In the genomic region with DNA sequence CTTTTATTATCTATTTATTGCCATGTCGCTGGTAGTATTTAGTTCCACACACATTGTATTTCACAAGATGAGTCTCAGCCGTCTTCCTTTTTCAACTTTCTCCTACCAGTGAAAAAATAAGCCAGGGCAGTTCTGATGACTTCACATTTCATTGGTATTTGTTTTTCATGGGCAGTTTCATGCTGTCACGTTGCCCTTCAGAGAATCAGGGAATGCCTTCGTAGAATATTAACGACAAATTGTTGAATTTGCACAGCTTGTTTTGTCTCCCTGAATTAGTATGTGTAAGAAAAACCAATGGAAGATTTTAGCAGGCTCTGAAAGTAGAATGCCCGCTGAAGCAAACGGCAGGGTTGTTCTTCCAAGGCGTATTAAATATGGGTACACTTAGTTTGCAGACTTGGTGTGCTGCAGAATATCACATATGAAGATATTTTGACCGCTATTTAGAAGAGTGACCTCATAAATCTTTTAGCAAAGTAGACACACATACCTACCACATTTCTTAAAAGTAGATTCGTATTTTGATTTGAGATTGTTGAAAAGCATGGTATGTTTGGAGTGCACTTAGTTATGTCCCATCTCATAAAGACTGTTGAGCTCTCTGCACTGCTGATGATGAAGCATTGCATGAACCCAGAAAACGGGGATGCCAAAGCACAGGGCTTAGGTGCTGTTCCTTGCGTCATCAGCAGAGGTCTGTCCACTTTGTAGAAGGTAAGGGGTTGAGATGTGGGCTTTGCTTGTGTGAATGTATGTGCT, we compare ENCODE assay signal across 14 cellular contexts. TPM values are rescaled to one million over a fixed set of nuclear protein-coding genes. Genes with fewer than 3 reads are reported as not detected.
A peak's percentile ranks its signal among the peaks of the same experiment; 100 is the strongest.
DNase-seq lines count a peak whose midpoint lies in the region; ATAC-seq, FAIRE-seq and TF ChIP-seq lines count a peak whose summit lies in the region.
"Had no signal": no experiment of that assay in that cellular context is flagged by ENCODE, and none has a peak within 500 bp of the region (broad histone marks: within the 10 kb centered on the region; RNA-seq: fewer than 3 reads in every experiment).

No MANE protein-coding gene starts in this region.

- H3K9me3 Mint-ChIP-seq in Calu3 (ENCODE audit: low read depth, unreplicated experiment) (no peaks in the 10 kb centered on the region), neural progenitor cell (peaks cover 2% of the 10 kb centered on the region)
- H3K9me3 Mint-ChIP-seq: CD8-positive, alpha-beta T cell had no signal

- H3K4me1 Mint-ChIP-seq in Calu3 (ENCODE audit: low read depth, unreplicated experiment) (peaks cover 48% of the 10 kb centered on the region), neural progenitor cell (peaks cover 33% of the 10 kb centered on the region)

- H3K27ac ChIP-seq in OCI-LY3 (ENCODE audit: low read length) (no peak overlapping the region), endothelial cell of umbilical vein (ENCODE audit: insufficient read depth, low read depth, low read length) (no peak overlapping the region), neural progenitor cell (no peak overlapping the region)

- H3K4me1 ChIP-seq in OCI-LY3 (ENCODE audit: low read length) (peaks cover 31% of the 10 kb centered on the region), endothelial cell of umbilical vein (ENCODE audit: control insufficient read depth, extremely low read depth, insufficient read depth, low read length) (peaks cover 16% of the 10 kb centered on the region), neural progenitor cell (peaks cover 26% of the 10 kb centered on the region)
- H3K4me1 ChIP-seq: parathyroid adenoma had no signal

- no peak overlapping the region for H3K4me3 ChIP-seq in OCI-LY3 (ENCODE audit: low read length)
- H3K4me3 ChIP-seq in endothelial cell of umbilical vein (replicated peaks in 1 of 3; ENCODE audit: insufficient read depth in 1 of 3, low read depth in 1 of 3, low read length in 3 of 3): no peak overlapping the region
- peak overlapping the region; percentile 97 for H3K4me3 ChIP-seq in neural progenitor cell

- H3F3A ChIP-seq in neural progenitor cell (ENCODE audit: low read depth): peaks cover 32% of the 10 kb centered on the region

- H4K20me1 ChIP-seq in OCI-LY3 (ENCODE audit: insufficient read depth, low read length): peaks cover 36% of the 10 kb centered on the region
- no peaks in the 10 kb centered on the region for H4K20me1 ChIP-seq in endothelial cell of umbilical vein (replicated peaks; ENCODE audit: control insufficient read depth, extremely low read depth, insufficient read depth, low read length)
- peaks cover 48% of the 10 kb centered on the region for H4K20me1 ChIP-seq in neural progenitor cell (ENCODE audit: low read depth)

- H3K9ac ChIP-seq in OCI-LY3 (ENCODE audit: low read length): no peak overlapping the region
- H3K9ac ChIP-seq in endothelial cell of umbilical vein (replicated peaks; ENCODE audit: extremely low read depth, insufficient read depth, low read length): no peak overlapping the region
- H3K9ac ChIP-seq in neural progenitor cell: no peak overlapping the region
- H3K9ac ChIP-seq: parathyroid adenoma had no signal

- ATAC-seq in HG03097 (IDR thresholded peaks at IDR 0.05; ENCODE audit: low FRiP score, unreplicated experiment) (no peak), left lobe of liver (no peak)
- ATAC-seq: CD8-positive, alpha-beta T cell had no signal

- H3K27me3 ChIP-seq in OCI-LY3 (ENCODE audit: low read depth, low read length): no peaks in the 10 kb centered on the region
- H3K27me3 ChIP-seq in endothelial cell of umbilical vein (ENCODE audit: control insufficient read depth in 2 of 2, insufficient read depth in 2 of 2, low read length in 2 of 2): no peaks in the 10 kb centered on the region
- peaks cover 14% of the 10 kb centered on the region for H3K27me3 ChIP-seq in neural progenitor cell

- H3K79me2 ChIP-seq in OCI-LY3 (ENCODE audit: low read length): peaks cover 64% of the 10 kb centered on the region
- no peaks in the 10 kb centered on the region for H3K79me2 ChIP-seq in endothelial cell of umbilical vein (ENCODE audit: control insufficient read depth, insufficient read depth, low read length)
- peaks cover 61% of the 10 kb centered on the region for H3K79me2 ChIP-seq in neural progenitor cell (ENCODE audit: low read depth)
- H3K79me2 ChIP-seq: parathyroid adenoma had no signal

- CTCF ChIA-PET in Calu3 (lab: Charles Lee) (interaction anchor here (1.0 to 1.2 kb wide), 2 partner anchors 33 to 42 kb away, joined by 3 to 4 read pairs; no protein-coding TSS in a partner anchor), endothelial cell of umbilical vein (lab: Charles Lee) (interaction anchor here (2.2 to 9.8 kb wide), 2 partner anchors 9 to 75 kb away, joined by 6 to 144 read pairs; no protein-coding TSS in a partner anchor)

- peaks cover 44% of the 10 kb centered on the region for H3K36me3 Mint-ChIP-seq in Calu3 (ENCODE audit: insufficient read depth, unreplicated experiment)
- no peaks in the 10 kb centered on the region for H3K36me3 Mint-ChIP-seq in neural progenitor cell

- H3K9me1 ChIP-seq in endothelial cell of umbilical vein (replicated peaks; ENCODE audit: control insufficient read depth, extremely low read depth, insufficient read depth, low read length): no peaks in the 10 kb centered on the region

- BruUV-seq in Calu3 (replicated peaks; lab: Mats Ljungman, UMichigan): no TSS peak
- TSS peak; percentile 14 for BruUV-seq in endothelial cell of umbilical vein (replicated peaks; lab: Mats Ljungman, UMichigan)

- POLR2A ChIA-PET in endothelial cell of umbilical vein (lab: Charles Lee): no interaction called here

- no peak for TF ChIP-seq POLR2A in endothelial cell of umbilical vein (IDR thresholded peaks at IDR 0.05; ENCODE audit: low read depth, low read length)

- intact Hi-C loops in Calu3 (cut with micrococcal nuclease; ENCODE audit: unreplicated experiment): loop anchor here (2.0 to 10.0 kb wide), 5 partner anchors 40 to 412 kb away; no protein-coding TSS in a partner anchor
- intact Hi-C loops in endothelial cell of umbilical vein (cut with micrococcal nuclease): loop anchor here (10.0 kb wide), 1 partner anchor 262 kb away; no protein-coding TSS in a partner anchor

- dilution Hi-C loops in endothelial cell of umbilical vein (cut with MboI; ENCODE audit: extremely low pct_ligation_motif_present, low sequenced_read_pairs): no loop called here

- no peaks in the 10 kb centered on the region for H3K36me3 ChIP-seq in OCI-LY3 (replicated peaks; ENCODE audit: low read depth, low read length)
- no peaks in the 10 kb centered on the region for H3K36me3 ChIP-seq in endothelial cell of umbilical vein (ENCODE audit: control insufficient read depth in 2 of 2, extremely low read depth in 1 of 2, insufficient read depth in 2 of 2, low read length in 2 of 2)
- H3K36me3 ChIP-seq in neural progenitor cell: no peaks in the 10 kb centered on the region

- no peak for DNase-seq in Calu3
- no peak for DNase-seq in endothelial cell of umbilical vein (ENCODE audit: low read depth, low spot score)
- no peak for DNase-seq in neural progenitor cell (ENCODE audit: low spot score)
- no peak for DNase-seq in NCI-H2029 treated with DMSO at 0.1 percent for 48 hours (lab: John Stamatoyannopoulos, UW)
- DNase-seq in left lobe of liver (ENCODE audit: low spot score): no peak
- no peak for DNase-seq in cerebellum (ENCODE audit: low spot score)
- DNase-seq: activated CD4-positive, CD25-positive, alpha-beta regulatory T cell treated with anti-CD3 and anti-CD28 coated beads, Interleukin-2, amount 50 U/mL, for 72 hours; activated gamma-delta T cell; CD8-positive, alpha-beta T cell had no signal

- TF ChIP-seq CTCF in Calu3 (IDR thresholded peaks at IDR 0.05; ENCODE audit: unreplicated experiment): no peak
- TF ChIP-seq CTCF in OCI-LY3 (IDR thresholded peaks at IDR 0.05; ENCODE audit: low read depth, low read length): peak; percentile 34
- no peak for TF ChIP-seq CTCF in endothelial cell of umbilical vein (IDR thresholded peaks at IDR 0.05; ENCODE audit: extremely low read depth in 1 of 2, insufficient read depth in 1 of 2, low read depth in 1 of 2, low read length in 2 of 2)
- TF ChIP-seq CTCF in neural progenitor cell (IDR thresholded peaks at IDR 0.05): peak; percentile 13

- H3K27ac Mint-ChIP-seq in Calu3 (ENCODE audit: unreplicated experiment) (peak overlapping the region; percentile 93), neural progenitor cell (no peak overlapping the region)
- H3K27ac Mint-ChIP-seq: CD8-positive, alpha-beta T cell had no signal

- H3K4me2 ChIP-seq in OCI-LY3 (ENCODE audit: low read length) (peak overlapping the region; percentile 81; the same call in 1 of the 2 replicates), endothelial cell of umbilical vein (ENCODE audit: insufficient read depth, low read length) (no peak overlapping the region), neural progenitor cell (peak overlapping the region; percentile 97)

- H3K4me3 Mint-ChIP-seq in Calu3 (ENCODE audit: low read depth, unreplicated experiment) (peak overlapping the region; percentile 99), neural progenitor cell (peak overlapping the region; percentile 95)

- H3K27me3 Mint-ChIP-seq in Calu3 (ENCODE audit: unreplicated experiment): no peaks in the 10 kb centered on the region
- H3K27me3 Mint-ChIP-seq in neural progenitor cell (ENCODE audit: insufficient read depth, low read depth): peaks cover 9% of the 10 kb centered on the region

- no peak for FAIRE-seq in endothelial cell of umbilical vein (lab: Jason Lieb, UNC)
- FAIRE-seq: GM12892, HTR-8/SVneo had no signal

- H3K9me3 ChIP-seq in OCI-LY3 (ENCODE audit: insufficient read depth, low read length) (no peaks in the 10 kb centered on the region), endothelial cell of umbilical vein (replicated peaks; ENCODE audit: control insufficient read depth, insufficient read depth, low read length) (no peaks in the 10 kb centered on the region), neural progenitor cell (ENCODE audit: low read depth) (no peaks in the 10 kb centered on the region)

- no peak overlapping the region for H2AFZ ChIP-seq in OCI-LY3 (ENCODE audit: low read depth, low read length)
- no peak overlapping the region for H2AFZ ChIP-seq in endothelial cell of umbilical vein (ENCODE audit: low read depth, low read length)
- H2AFZ ChIP-seq in neural progenitor cell (replicated peaks): no peak overlapping the region

RNA-seq across cellular contexts. Expression of a gene that starts 2.9 kb away (rescaled TPM):
- total RNA-seq in Calu3 (2022) (213 TPM in 2 replicates), endothelial cell of umbilical vein (78.9 and 95.9 TPM in 2 replicates), neural progenitor cell (ENCODE audit: low replicate concordance) (51.5 and 55.5 TPM in 2 replicates), left lobe of liver (22.3 TPM), cerebellum (160 TPM)
- polyA plus RNA-seq in endothelial cell of umbilical vein: 20.5 and 23.1 TPM in 2 replicates
- 15.4 and 16.9 TPM in 2 replicates for polyA plus RNA-seq in endothelial cell of umbilical vein (2011; cell fraction: cytosol; rRNA removed)
- polyA plus RNA-seq in endothelial cell of umbilical vein (2011; cell fraction: nucleus; rRNA removed): 52.5 and 61.9 TPM in 2 replicates
- polyA plus RNA-seq in endothelial cell of umbilical vein (2012): 15.8 and 19.7 TPM in 2 replicates
- 33.1 and 60.1 TPM in 2 replicates for polyA minus RNA-seq in endothelial cell of umbilical vein
- polyA minus RNA-seq in endothelial cell of umbilical vein (2011; cell fraction: cytosol; rRNA and poly(A)+ RNA removed): 16.7 TPM
- polyA minus RNA-seq in endothelial cell of umbilical vein (2011; cell fraction: nucleus; rRNA and poly(A)+ RNA removed): 74.9 and 85.4 TPM in 2 replicates

Comparison
In these comparisons a context has a peak if more than half of its experiments do, and no peak if none do; other contexts are left out.
1. CTCF ChIP-seq: peak in OCI-LY3 (single experiment) and neural progenitor cell (single experiment); none in Calu3 (single experiment) and endothelial cell of umbilical vein (0 of 2).